2 cellular contexts compared by ENCODE assay signal in genomic region chr21:33552093-33552998, GRCh38.
TF ChIP-seq lines count a peak whose summit lies in the region.

No MANE protein-coding gene starts in this region.

TF ChIP-seq in Ishikawa, 13 proteins besides CTCF, POLR2A, EP300 and RAD21:
- TF ChIP-seq CREB1 (IDR thresholded peaks at IDR 0.05; ENCODE audit: low read depth) (peak; percentile 56; the same call in 1 of the 2 replicates), TAF1 (IDR thresholded peaks at IDR 0.05; ENCODE audit: low read depth) (no peak)
TF ChIP-seq in Ishikawa: peak in this region for 1.

TF ChIP-seq in endothelial cell of umbilical vein, 7 proteins besides CTCF, POLR2A, EP300 and RAD21:
- TF ChIP-seq POLR2AphosphoS5 (IDR thresholded peaks at IDR 0.05; ENCODE audit: insufficient read depth, low read depth, low read length) (no peak), JUN (IDR thresholded peaks at IDR 0.05; ENCODE audit: borderline replicate concordance, insufficient read depth, insufficient read length, low read depth) (peak; percentile 70)
